8 cellular contexts compared by ENCODE assay signal in the genomic region with DNA sequence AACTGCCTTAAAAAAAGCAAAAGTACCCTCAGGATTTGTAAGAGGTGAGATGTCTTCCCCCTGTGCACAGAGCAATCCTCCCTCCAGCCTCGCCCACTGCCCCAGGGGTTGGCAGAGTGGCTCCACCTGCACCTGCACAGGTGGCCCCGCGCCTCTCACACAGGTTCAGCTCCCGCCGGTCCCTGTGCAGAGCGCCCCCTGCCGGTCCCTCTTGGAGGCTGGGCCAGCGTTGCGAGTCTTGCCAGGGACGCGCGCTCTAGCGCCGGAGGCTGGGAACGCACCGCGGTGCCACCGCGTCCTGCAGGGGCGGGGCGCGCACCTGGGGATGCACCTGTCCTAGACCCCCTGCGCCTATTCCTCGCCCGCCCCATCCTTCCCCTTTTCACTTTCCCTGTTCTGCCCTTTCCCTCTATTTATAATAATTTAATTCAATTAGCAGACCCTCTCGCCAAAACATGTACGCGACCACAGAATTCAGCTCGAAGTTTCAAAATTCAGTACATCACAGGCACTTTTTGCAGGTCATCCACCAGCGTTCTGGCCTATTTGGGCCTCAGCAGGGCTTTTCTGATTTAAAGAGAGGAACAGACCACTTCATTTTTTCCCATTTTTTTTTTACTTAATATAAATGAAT.
DNase-seq lines count a peak whose midpoint lies in the region; ATAC-seq and TF ChIP-seq lines count a peak whose summit lies in the region.

No MANE protein-coding gene starts in this region.

- intact Hi-C loops in activated CD4-positive, alpha-beta memory T cell treated with anti-CD3 and anti-CD28 coated beads for 36 hours (cut with micrococcal nuclease), result no loop called here

- ATAC-seq in HG02973 (IDR thresholded peaks at IDR 0.05; ENCODE audit: unreplicated experiment) (peak; percentile 80), GM21619 (IDR thresholded peaks at IDR 0.05; ENCODE audit: unreplicated experiment) (no peak)

- CTCF ChIA-PET in activated naive CD4-positive, alpha-beta T cell treated with anti-CD3 and anti-CD28 coated beads, Interleukin-2, amount 10 ng/mL, durations not matched to agents 7 days and 5 days (lab: Charles Lee), result interaction anchor here (0.8 to 1.3 kb wide), 2 partner anchors 88 to 506 kb away, joined by 3 read pairs; no protein-coding TSS in a partner anchor
- CTCF ChIA-PET in activated CD4-positive, alpha-beta memory T cell treated with anti-CD3 and anti-CD28 coated beads for 36 hours (lab: Charles Lee), result interaction anchor here (0.7 kb wide), 1 partner anchor 11 kb away, joined by 3 read pairs; no protein-coding TSS in a partner anchor

- peak; percentile 59 for TF ChIP-seq CTCF in mesothelial cell of epicardium (IDR thresholded peaks at IDR 0.05; ENCODE audit: unreplicated experiment)

- POLR2A ChIA-PET in activated CD4-positive, alpha-beta memory T cell treated with anti-CD3 and anti-CD28 coated beads for 36 hours (lab: Charles Lee), result no interaction called here

- no peak overlapping the region for H3K4me3 Mint-ChIP-seq in activated naive CD4-positive, alpha-beta T cell treated with anti-CD3 and anti-CD28 coated beads, Interleukin-2, amount 10 ng/mL, durations not matched to agents 7 days and 5 days
- H3K4me3 Mint-ChIP-seq in activated CD4-positive, alpha-beta memory T cell treated with anti-CD3 and anti-CD28 coated beads for 36 hours, result no peak overlapping the region
- H3K4me3 Mint-ChIP-seq in mesothelial cell of epicardium, result no peak overlapping the region

- no peaks in the 10 kb centered on the region for H3K27me3 Mint-ChIP-seq in activated naive CD4-positive, alpha-beta T cell treated with anti-CD3 and anti-CD28 coated beads, Interleukin-2, amount 10 ng/mL, durations not matched to agents 7 days and 5 days
- H3K27me3 Mint-ChIP-seq in activated CD4-positive, alpha-beta memory T cell treated with anti-CD3 and anti-CD28 coated beads for 36 hours, result peaks cover 1% of the 10 kb centered on the region
- peaks cover 64% of the 10 kb centered on the region for H3K27me3 Mint-ChIP-seq in mesothelial cell of epicardium (ENCODE audit: low read depth)

- no peaks in the 10 kb centered on the region for H3K36me3 Mint-ChIP-seq in activated naive CD4-positive, alpha-beta T cell treated with anti-CD3 and anti-CD28 coated beads, Interleukin-2, amount 10 ng/mL, durations not matched to agents 7 days and 5 days
- H3K36me3 Mint-ChIP-seq in activated CD4-positive, alpha-beta memory T cell treated with anti-CD3 and anti-CD28 coated beads for 36 hours, result no peaks in the 10 kb centered on the region
- no peaks in the 10 kb centered on the region for H3K36me3 Mint-ChIP-seq in mesothelial cell of epicardium

- no peaks in the 10 kb centered on the region for H3K4me1 Mint-ChIP-seq in activated naive CD4-positive, alpha-beta T cell treated with anti-CD3 and anti-CD28 coated beads, Interleukin-2, amount 10 ng/mL, durations not matched to agents 7 days and 5 days
- H3K4me1 Mint-ChIP-seq in activated CD4-positive, alpha-beta memory T cell treated with anti-CD3 and anti-CD28 coated beads for 36 hours (ENCODE audit: low read depth), result no peaks in the 10 kb centered on the region
- H3K4me1 Mint-ChIP-seq in mesothelial cell of epicardium, result no peaks in the 10 kb centered on the region

- peak; percentile 53 for DNase-seq in activated naive CD4-positive, alpha-beta T cell treated with anti-CD3 and anti-CD28 coated beads, Interleukin-2, amount 10 ng/mL, durations not matched to agents 7 days and 5 days
- DNase-seq in activated naive CD4-positive, alpha-beta T cell (lab: John Stamatoyannopoulos, UW), result no peak
- DNase-seq in activated CD4-positive, alpha-beta memory T cell treated with anti-CD3 and anti-CD28 coated beads for 36 hours, result peak; percentile 48
- DNase-seq in mesothelial cell of epicardium (ENCODE audit: low spot score in 2 of 2, unreplicated experiment in 2 of 2) (peak; percentile 41 to 81), OCI-M2 (lab: John Stamatoyannopoulos, UW; ENCODE audit: unreplicated experiment) (no peak)
- DNase-seq in activated effector memory CD4-positive, alpha-beta T cell treated with Interleukin-2 at 50 U/mL for 16 hours, result no peak

- no peak overlapping the region for H3K27ac Mint-ChIP-seq in activated naive CD4-positive, alpha-beta T cell treated with anti-CD3 and anti-CD28 coated beads, Interleukin-2, amount 10 ng/mL, durations not matched to agents 7 days and 5 days
- no peak overlapping the region for H3K27ac Mint-ChIP-seq in activated CD4-positive, alpha-beta memory T cell treated with anti-CD3 and anti-CD28 coated beads for 36 hours
- H3K27ac Mint-ChIP-seq in mesothelial cell of epicardium, result no peak overlapping the region

- H3K9me3 Mint-ChIP-seq in activated naive CD4-positive, alpha-beta T cell treated with anti-CD3 and anti-CD28 coated beads, Interleukin-2, amount 10 ng/mL, durations not matched to agents 7 days and 5 days, result peaks cover 4% of the 10 kb centered on the region
- H3K9me3 Mint-ChIP-seq in activated CD4-positive, alpha-beta memory T cell treated with anti-CD3 and anti-CD28 coated beads for 36 hours, result peaks cover 2% of the 10 kb centered on the region
- H3K9me3 Mint-ChIP-seq in mesothelial cell of epicardium, result no peaks in the 10 kb centered on the region

Comparison
In these comparisons a context has a peak if more than half of its experiments do, and no peak if none do; other contexts are left out.
1. DNase-seq: peak in activated naive CD4-positive, alpha-beta T cell treated with anti-CD3 and anti-CD28 coated beads, Interleukin-2, amount 10 ng/mL, durations not matched to agents 7 days and 5 days (single experiment), activated CD4-positive, alpha-beta memory T cell treated with anti-CD3 and anti-CD28 coated beads for 36 hours (single experiment) and mesothelial cell of epicardium (2 of 2); none in activated naive CD4-positive, alpha-beta T cell (0 of 4), OCI-M2 (single experiment) and activated effector memory CD4-positive, alpha-beta T cell treated with Interleukin-2 at 50 U/mL for 16 hours (single experiment).